13 cellular contexts compared by ENCODE assay signal in the genomic region with DNA sequence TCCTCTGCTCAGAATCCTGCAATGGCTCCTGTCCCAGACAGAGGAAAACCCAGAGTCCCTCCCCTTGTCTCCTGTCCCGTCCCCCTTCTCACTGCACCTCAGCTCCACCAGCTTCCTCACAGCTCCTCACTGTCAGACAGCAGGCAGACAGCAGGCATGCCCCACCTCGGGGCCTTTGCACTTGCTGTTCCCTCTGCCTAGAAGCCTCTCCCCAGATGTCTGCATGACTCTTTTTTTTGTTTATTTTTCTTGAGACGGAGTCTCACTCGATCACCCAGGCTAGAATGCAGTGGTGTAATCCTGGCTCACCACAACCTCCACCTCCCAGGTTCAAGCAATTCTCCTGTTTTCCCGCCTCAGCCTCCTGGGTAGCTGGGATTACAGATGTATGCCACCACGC. TPM values are rescaled to one million over a fixed set of nuclear protein-coding genes. Genes with fewer than 3 reads are reported as not detected.
DNase-seq lines count a peak whose midpoint lies in the region; ATAC-seq and TF ChIP-seq lines count a peak whose summit lies in the region.
"Had no signal": no experiment of that assay in that cellular context is flagged by ENCODE, and none has a peak within 500 bp of the region (broad histone marks: within the 10 kb centered on the region; RNA-seq: fewer than 3 reads in every experiment).

No MANE protein-coding gene starts in this region.

- H3K4me1 ChIP-seq in IMR-90 (ENCODE audit: control insufficient read depth, insufficient read depth, low read length) (peaks cover 6% of the 10 kb centered on the region), esophagus muscularis mucosa (peaks cover 19 to 32% (median 29%) of the 10 kb centered on the region in 4 donors), muscle layer of duodenum (ENCODE audit: control insufficient read depth in 1 of 2, insufficient read depth in 2 of 2, low read length in 2 of 2) (peaks cover 6 to 12% of the 10 kb centered on the region in 2 donors), transverse colon (peaks cover 49 to 100% (median 92%) of the 10 kb centered on the region in 4 donors)
- no peaks in the 10 kb centered on the region for H3K4me1 ChIP-seq in CD8-positive, alpha-beta T cell (ENCODE audit: insufficient read depth, low read length)

- CTCF ChIA-PET in IMR-90 (lab: Yijun Ruan, JAX), result no interaction called here
- CTCF ChIA-PET in CD8-positive, alpha-beta T cell (lab: Charles Lee), result no interaction called here

- peaks cover 12% of the 10 kb centered on the region; the same call in 1 of the 2 replicates for H3K9me1 ChIP-seq in IMR-90 (ENCODE audit: insufficient read depth, low read length)

- POLR2A ChIA-PET in IMR-90 (lab: Charles Lee; ENCODE audit: unreplicated experiment), result no interaction called here
- POLR2A ChIA-PET in CD8-positive, alpha-beta T cell (lab: Charles Lee), result no interaction called here

- H3K4ac ChIP-seq in IMR-90 (ENCODE audit: low read depth, low read length), result no peak overlapping the region

- no peak overlapping the region for H3K14ac ChIP-seq in IMR-90 (replicated peaks; ENCODE audit: low read depth, low read length)

- ATAC-seq in IMR-90 (ENCODE audit: low read depth) (peak; percentile 68), GM21528 (IDR thresholded peaks at IDR 0.05; ENCODE audit: low FRiP score, unreplicated experiment) (no peak), HG03280 (IDR thresholded peaks at IDR 0.05; ENCODE audit: unreplicated experiment) (no peak)
- ATAC-seq in CD8-positive, alpha-beta T cell, result no peak
- ATAC-seq: natural killer cell treated with Interleukin-12 subunit alpha and Interleukin-12 subunit beta and Interleukin-15 and Interleukin-18, amount 100 ng/mL, for 72 hours had no signal

- no peak overlapping the region for H2BK5ac ChIP-seq in IMR-90 (ENCODE audit: low read depth, low read length, poor library complexity, severe bottlenecking)

- no peak overlapping the region for H3K18ac ChIP-seq in IMR-90 (ENCODE audit: low read depth, low read length)

- in situ Hi-C loops in IMR-90 (cut with MboI; ENCODE audit: low sequenced_read_pairs) (no loop called here), transverse colon (cut with MboI; ENCODE audit: low pct_ligation_motif_present in 1 of 4, low pct_unique_long_range_greater_than_20kb in 1 of 4, low sequenced_read_pairs in 3 of 4) (no loop called here)

- no peaks in the 10 kb centered on the region for H3K9me3 Mint-ChIP-seq in CD8-positive, alpha-beta T cell
- H3K9me3 Mint-ChIP-seq: CD8-positive, alpha-beta memory T cell; natural killer cell treated with Interleukin-12 subunit alpha and Interleukin-12 subunit beta and Interleukin-15 and Interleukin-18, amount 100 ng/mL, for 72 hours had no signal

- no peak overlapping the region for H2BK20ac ChIP-seq in IMR-90 (ENCODE audit: low read depth, low read length)

- DNase-seq in IMR-90 (peak; percentile 85), esophagus muscularis mucosa (ENCODE audit: extremely low spot score) (no peak), transverse colon (peak; percentile 76)
- DNase-seq in CD8-positive, alpha-beta T cell, result no peak
- DNase-seq: activated CD8-positive, alpha-beta memory T cell treated with anti-CD3 and anti-CD28 coated beads, Interleukin-2, amount 50 U/mL, for 48 hours; CD8-positive, alpha-beta memory T cell; NCI-H510A treated with DMSO at 0.1 percent for 48 hours; SJCRH30; stimulated activated CD8-positive, alpha-beta memory T cell treated with anti-CD3 and anti-CD28 coated beads, Interleukin-4, amount 100 ng/mL, for 48 hours had no signal

- H2BK120ac ChIP-seq in IMR-90 (ENCODE audit: low read depth, low read length), result no peak overlapping the region

- H3K4me3 ChIP-seq in IMR-90 (ENCODE audit: insufficient read depth, low read depth, low read length), result no peak overlapping the region
- H3K4me3 ChIP-seq in esophagus muscularis mucosa, result no peak overlapping the region
- H3K4me3 ChIP-seq in muscle layer of duodenum (ENCODE audit: low read depth in 1 of 2, low read length in 2 of 2), result no peak overlapping the region
- no peak overlapping the region for H3K4me3 ChIP-seq in transverse colon
- H3K4me3 ChIP-seq in CD8-positive, alpha-beta T cell (ENCODE audit: low read depth, low read length), result no peak overlapping the region
- H3K4me3 ChIP-seq: SJCRH30 had no signal

- H4K8ac ChIP-seq in IMR-90 (ENCODE audit: low read depth in 2 of 2, low read length in 2 of 2), result no peak overlapping the region

- no peaks in the 10 kb centered on the region for H3K4me1 Mint-ChIP-seq in CD8-positive, alpha-beta T cell (ENCODE audit: low read depth)
- H3K4me1 Mint-ChIP-seq: CD8-positive, alpha-beta memory T cell had no signal

- no peak overlapping the region for H2BK15ac ChIP-seq in IMR-90 (ENCODE audit: low read depth, low read length)

- peaks cover 5% of the 10 kb centered on the region for H3K27me3 Mint-ChIP-seq in CD8-positive, alpha-beta T cell (ENCODE audit: low read depth)

- TF ChIP-seq EP300 in esophagus muscularis mucosa (IDR thresholded peaks at IDR 0.05), result no peak
- no peak for TF ChIP-seq EP300 in transverse colon (IDR thresholded peaks at IDR 0.05; ENCODE audit: low read depth)

- dilution Hi-C loops in IMR-90 (cut with HindIII; ENCODE audit: low sequenced_read_pairs, unreplicated experiment), result no loop called here

- H3K4me2 ChIP-seq in IMR-90 (ENCODE audit: low read depth, low read length), result no peak overlapping the region

- H3K9me3 ChIP-seq in IMR-90 (ENCODE audit: control insufficient read depth, insufficient read depth, low read length) (no peaks in the 10 kb centered on the region), esophagus muscularis mucosa (no peaks in the 10 kb centered on the region), muscle layer of duodenum (ENCODE audit: control insufficient read depth in 1 of 2, low read length in 2 of 2) (no peaks in the 10 kb centered on the region), transverse colon (no peaks in the 10 kb centered on the region)
- no peaks in the 10 kb centered on the region for H3K9me3 ChIP-seq in CD8-positive, alpha-beta T cell (ENCODE audit: low read length)
- H3K9me3 ChIP-seq: SJCRH30 had no signal

- TF ChIP-seq POLR2A in IMR-90 (IDR thresholded peaks at IDR 0.05; ENCODE audit: low read depth, low read length), result no peak
- TF ChIP-seq POLR2A in esophagus muscularis mucosa (IDR thresholded peaks at IDR 0.05; ENCODE audit: low read depth), result no peak
- no peak for TF ChIP-seq POLR2A in transverse colon (IDR thresholded peaks at IDR 0.05)

- TF ChIP-seq RAD21 in IMR-90 (IDR thresholded peaks at IDR 0.05; ENCODE audit: low read length), result no peak

- H3K4me3 Mint-ChIP-seq in CD8-positive, alpha-beta T cell, result no peak overlapping the region
- H3K4me3 Mint-ChIP-seq: CD8-positive, alpha-beta memory T cell; natural killer cell treated with Interleukin-12 subunit alpha and Interleukin-12 subunit beta and Interleukin-15 and Interleukin-18, amount 100 ng/mL, for 72 hours had no signal

- no peak overlapping the region for H4K5ac ChIP-seq in IMR-90 (ENCODE audit: low read depth, low read length)

- no peak overlapping the region for H2AFZ ChIP-seq in IMR-90 (replicated peaks; ENCODE audit: low read length, poor library complexity)

- H3K27ac Mint-ChIP-seq in CD8-positive, alpha-beta T cell, result no peak overlapping the region
- H3K27ac Mint-ChIP-seq: natural killer cell treated with Interleukin-12 subunit alpha and Interleukin-12 subunit beta and Interleukin-15 and Interleukin-18, amount 100 ng/mL, for 72 hours had no signal

- intact Hi-C loops in IMR-90 (cut with micrococcal nuclease) (no loop called here), esophagus muscularis mucosa (cut with DNase I) (no loop called here), transverse colon (cut with DNase I; ENCODE audit: low total_unique reads) (no loop called here)
- intact Hi-C loops in CD8-positive, alpha-beta T cell (cut with DNase I, micrococcal nuclease), result no loop called here

- no peak overlapping the region for H3K56ac ChIP-seq in IMR-90 (ENCODE audit: extremely low read depth, insufficient read depth, low read length)

- no peaks in the 10 kb centered on the region; the same call in 1 of the 2 replicates for H4K20me1 ChIP-seq in IMR-90 (ENCODE audit: insufficient read depth, low read length)

- H3K36me3 Mint-ChIP-seq in CD8-positive, alpha-beta T cell, result no peaks in the 10 kb centered on the region
- H3K36me3 Mint-ChIP-seq: CD8-positive, alpha-beta memory T cell; natural killer cell treated with Interleukin-12 subunit alpha and Interleukin-12 subunit beta and Interleukin-15 and Interleukin-18, amount 100 ng/mL, for 72 hours had no signal

- 33% methylated on average over 2 of the region's 6 CpGs; no CpG with 5 or more reads in 1 of the 2 experiments for WGBS in IMR-90 (ENCODE audit: extremely low coverage in 2 of 2, insufficient read length in 1 of 2), 2 experiments
- WGBS in esophagus muscularis mucosa, result 55% methylated on average over 6 of the region's 6 CpGs
- WGBS in transverse colon (ENCODE audit: low coverage in 1 of 2), 2 donors, result 41 to 45% methylated on average over 6 of the region's 6 CpGs

- H3K27ac ChIP-seq in IMR-90 (ENCODE audit: insufficient read depth, low read length) (no peak overlapping the region), esophagus muscularis mucosa (replicated peaks in 1 of 4) (peak overlapping the region; percentile 63 to 77 (median 68)), muscle layer of duodenum (ENCODE audit: low read length) (peak overlapping the region; percentile 42), transverse colon (peak overlapping the region; percentile 85 to 88 (median 87))
- no peak overlapping the region for H3K27ac ChIP-seq in CD8-positive, alpha-beta T cell (ENCODE audit: low read depth, low read length)
- H3K27ac ChIP-seq: SJCRH30 had no signal

- H3K23ac ChIP-seq in IMR-90 (ENCODE audit: low read depth, low read length), result no peak overlapping the region

- H2AK5ac ChIP-seq in IMR-90 (ENCODE audit: low read depth, low read length), result no peak overlapping the region

- no peaks in the 10 kb centered on the region for H3K36me3 ChIP-seq in IMR-90 (ENCODE audit: control insufficient read depth, insufficient read depth, low read length)
- no peaks in the 10 kb centered on the region for H3K36me3 ChIP-seq in esophagus muscularis mucosa
- no peaks in the 10 kb centered on the region for H3K36me3 ChIP-seq in muscle layer of duodenum (ENCODE audit: control insufficient read depth in 1 of 2, insufficient read depth in 2 of 2, low read length in 2 of 2)
- no peaks in the 10 kb centered on the region for H3K36me3 ChIP-seq in transverse colon
- no peaks in the 10 kb centered on the region for H3K36me3 ChIP-seq in CD8-positive, alpha-beta T cell (ENCODE audit: insufficient read depth, low read length)
- H3K36me3 ChIP-seq: SJCRH30 had no signal

- H3K27me3 ChIP-seq in IMR-90 (ENCODE audit: control insufficient read depth, insufficient read depth, low read length), result peaks cover 43% of the 10 kb centered on the region
- no peaks in the 10 kb centered on the region for H3K27me3 ChIP-seq in esophagus muscularis mucosa
- H3K27me3 ChIP-seq in muscle layer of duodenum (ENCODE audit: low read depth, low read length), result no peaks in the 10 kb centered on the region
- no peaks in the 10 kb centered on the region for H3K27me3 ChIP-seq in transverse colon
- no peaks in the 10 kb centered on the region for H3K27me3 ChIP-seq in CD8-positive, alpha-beta T cell (ENCODE audit: insufficient read depth, low read length)
- H3K27me3 ChIP-seq: SJCRH30 had no signal

- BruUV-seq in IMR-90 (replicated peaks; lab: Mats Ljungman, UMichigan), result no TSS peak

- TF ChIP-seq CTCF in IMR-90 (conservative IDR thresholded peaks at IDR 0.05; ENCODE audit: low read depth, low read length) (no peak), esophagus muscularis mucosa (IDR thresholded peaks at IDR 0.05) (no peak), transverse colon (IDR thresholded peaks at IDR 0.05) (no peak)
- TF ChIP-seq CTCF in CD8-positive, alpha-beta T cell (IDR thresholded peaks at IDR 0.05), result no peak

- no peak overlapping the region for H2AK9ac ChIP-seq in IMR-90 (replicated peaks; ENCODE audit: low read depth, low read length, poor library complexity)

- no peaks in the 10 kb centered on the region for H3K79me1 ChIP-seq in IMR-90 (ENCODE audit: low read depth in 1 of 2, low read length in 2 of 2)

- no peak overlapping the region for H3K9ac ChIP-seq in IMR-90 (ENCODE audit: low read depth, low read length)

- H4K91ac ChIP-seq in IMR-90 (ENCODE audit: insufficient read depth, low read depth, low read length), result no peak overlapping the region

RNA-seq across cellular contexts. Expression of a gene that starts 8.8 kb away (rescaled TPM):
- under 0.01 TPM in 1 of 2 replicates, not detected in the other for total RNA-seq in IMR-90 (2012; rRNA removed)
- polyA plus RNA-seq in IMR-90 (2012; rRNA removed), result not detected in 2 replicates
- polyA plus RNA-seq in IMR-90 (2012; cell fraction: cytosol; rRNA removed), result 0.01 TPM in 1 of 2 replicates, not detected in the other
- polyA plus RNA-seq in IMR-90 (2012; cell fraction: nucleus; rRNA removed; ENCODE audit: low replicate concordance), result 0.08 and 0.16 TPM in 2 replicates
- total RNA-seq in esophagus muscularis mucosa, result not detected
- total RNA-seq in transverse colon, result 10 to 100 TPM; 19.5 to 67.7 (median 21.3) TPM
- total RNA-seq in CD8-positive, alpha-beta T cell, result not detected
- total RNA-seq: CD8-positive, alpha-beta memory T cell; natural killer cell treated with Interleukin-12 subunit alpha and Interleukin-12 subunit beta and Interleukin-15 and Interleukin-18, amount 100 ng/mL, for 72 hours; SJCRH30 had no signal
- polyA plus RNA-seq: CD8-positive, alpha-beta memory T cell had no signal

RNA-seq across cellular contexts. Expression of a gene that starts 14.5 kb away (rescaled TPM):
- 0.18 TPM in 1 of 2 replicates, not detected in the other for total RNA-seq in IMR-90 (2012; rRNA removed)
- polyA plus RNA-seq in IMR-90 (2012; rRNA removed), result 0.22 and 0.24 TPM in 2 replicates
- polyA plus RNA-seq in IMR-90 (2012; cell fraction: cytosol; rRNA removed), result 0.22 and 0.56 TPM in 2 replicates
- polyA plus RNA-seq in IMR-90 (2012; cell fraction: nucleus; rRNA removed; ENCODE audit: low replicate concordance), result 0.28 and 0.41 TPM in 2 replicates
- total RNA-seq in esophagus muscularis mucosa, result under 1 TPM in 1 of 4 donors, not detected in 3; 0.23 TPM
- 100 to 1,000 TPM; 249 to 540 (median 360) TPM for total RNA-seq in transverse colon
- total RNA-seq in CD8-positive, alpha-beta T cell, result not detected
- total RNA-seq: CD8-positive, alpha-beta memory T cell; natural killer cell treated with Interleukin-12 subunit alpha and Interleukin-12 subunit beta and Interleukin-15 and Interleukin-18, amount 100 ng/mL, for 72 hours; SJCRH30 had no signal
- polyA plus RNA-seq: CD8-positive, alpha-beta memory T cell had no signal

RNA-seq across cellular contexts. Expression of a gene that starts 25.4 kb away (rescaled TPM):
- total RNA-seq in IMR-90 (2012; rRNA removed) (81.9 and 108 TPM in 2 replicates), esophagus muscularis mucosa (100 to 1,000 TPM in 2 of 4 donors, 10 to 100 TPM in 2; 83.1 to 219 (median 141) TPM), transverse colon (10 to 100 TPM; 20.2 to 56.3 (median 28.3) TPM)
- 122 and 124 TPM in 2 replicates for polyA plus RNA-seq in IMR-90 (2012; rRNA removed)
- 69.9 and 116 TPM in 2 replicates for polyA plus RNA-seq in IMR-90 (2012; cell fraction: cytosol; rRNA removed)
- 238 and 330 TPM in 2 replicates for polyA plus RNA-seq in IMR-90 (2012; cell fraction: nucleus; rRNA removed; ENCODE audit: low replicate concordance)
- total RNA-seq in CD8-positive, alpha-beta T cell, result under 1 TPM in 1 of 2 experiments, not detected in 1; 0.05 TPM

Comparison
In these comparisons a context has a peak if more than half of its experiments do, and no peak if none do; other contexts are left out.
1. DNase-seq: peak in IMR-90 (single experiment) and transverse colon (single experiment); none in esophagus muscularis mucosa (single experiment) and CD8-positive, alpha-beta T cell (0 of 7).
2. H3K27ac ChIP-seq: peak in esophagus muscularis mucosa (4 of 4), muscle layer of duodenum (single experiment) and transverse colon (4 of 4); none in IMR-90 (single experiment) and CD8-positive, alpha-beta T cell (single experiment).
3. RNA of a gene that starts 8.8 kb away (total RNA-seq): 19.5 to 67.7 TPM in transverse colon; under 0.01 TPM in IMR-90, not detected in esophagus muscularis mucosa and not detected in CD8-positive, alpha-beta T cell; every median in the first group is over 10 times any median in the second.
4. RNA of a gene that starts 14.5 kb away (total RNA-seq): 249 to 540 TPM in transverse colon; 0.18 TPM in IMR-90, 0.23 TPM in esophagus muscularis mucosa and not detected in CD8-positive, alpha-beta T cell; every median in the first group is over 100 times any median in the second.
5. RNA of a gene that starts 25.4 kb away (total RNA-seq): 83.1 to 219 TPM in esophagus muscularis mucosa, 81.9 to 108 TPM in IMR-90 and 20.2 to 56.3 TPM in transverse colon; 0.05 TPM in CD8-positive, alpha-beta T cell; every median in the first group is over 10 times any median in the second.